In the genomic region with DNA sequence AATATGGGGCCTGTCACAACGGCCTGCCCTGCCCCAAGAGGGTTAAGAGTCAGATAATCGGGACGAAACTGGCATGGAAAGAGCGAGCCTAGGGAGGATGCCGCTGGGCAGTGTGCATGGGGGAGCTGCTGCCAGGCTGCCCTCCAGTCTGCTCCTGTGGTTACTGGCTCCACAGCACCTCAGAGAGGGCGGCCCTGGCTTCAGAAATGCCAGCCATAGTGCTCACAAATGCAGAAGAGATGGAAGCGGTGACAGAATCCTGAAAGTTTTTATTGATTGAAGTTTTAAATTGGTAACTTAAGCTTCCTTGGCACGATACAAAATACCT, we compare ENCODE assay signal across 2 cellular contexts.
TF ChIP-seq lines count a peak whose summit lies in the region.

No MANE protein-coding gene starts in this region.

TF ChIP-seq in SK-N-SH treated with all-trans-retinoic acid at 6 μM for 48 hours, 23 proteins besides CTCF, POLR2A, EP300 and RAD21 (continued from another document):
- no peak for TF ChIP-seq BACH2 (CRISPR knock-in tag; IDR thresholded peaks at IDR 0.05; ENCODE audit: borderline replicate concordance)
- no peak for TF ChIP-seq ZNF70 (CRISPR knock-in tag; IDR thresholded peaks at IDR 0.05)
- TF ChIP-seq RARB (CRISPR knock-in tag; IDR thresholded peaks at IDR 0.05) = no peak
- TF ChIP-seq PPARA (CRISPR knock-in tag; IDR thresholded peaks at IDR 0.05; ENCODE audit: borderline replicate concordance) = no peak
- no peak for TF ChIP-seq ZC3H10 (CRISPR knock-in tag; IDR thresholded peaks at IDR 0.05)
- TF ChIP-seq, protein P1, sequence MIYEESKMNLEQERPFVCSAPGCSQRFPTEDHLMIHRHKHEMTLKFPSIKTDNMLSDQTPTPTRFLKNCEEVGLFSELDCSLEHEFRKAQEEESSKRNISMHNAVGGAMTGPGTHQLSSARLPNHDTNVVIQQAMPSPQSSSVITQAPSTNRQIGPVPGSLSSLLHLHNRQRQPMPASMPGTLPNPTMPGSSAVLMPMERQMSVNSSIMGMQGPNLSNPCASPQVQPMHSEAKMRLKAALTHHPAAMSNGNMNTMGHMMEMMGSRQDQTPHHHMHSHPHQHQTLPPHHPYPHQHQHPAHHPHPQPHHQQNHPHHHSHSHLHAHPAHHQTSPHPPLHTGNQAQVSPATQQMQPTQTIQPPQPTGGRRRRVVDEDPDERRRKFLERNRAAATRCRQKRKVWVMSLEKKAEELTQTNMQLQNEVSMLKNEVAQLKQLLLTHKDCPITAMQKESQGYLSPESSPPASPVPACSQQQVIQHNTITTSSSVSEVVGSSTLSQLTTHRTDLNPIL (CRISPR knock-in tag; IDR thresholded peaks at IDR 0.05; ENCODE audit: low read depth) = no peak
- TF ChIP-seq TCF4 (CRISPR knock-in tag; IDR thresholded peaks at IDR 0.05; ENCODE audit: borderline replicate concordance) = no peak
- no peak for TF ChIP-seq OSR1 (CRISPR knock-in tag; IDR thresholded peaks at IDR 0.05)
- TF ChIP-seq CSDC2 (CRISPR knock-in tag; IDR thresholded peaks at IDR 0.05) = no peak
- TF ChIP-seq, protein P2, sequence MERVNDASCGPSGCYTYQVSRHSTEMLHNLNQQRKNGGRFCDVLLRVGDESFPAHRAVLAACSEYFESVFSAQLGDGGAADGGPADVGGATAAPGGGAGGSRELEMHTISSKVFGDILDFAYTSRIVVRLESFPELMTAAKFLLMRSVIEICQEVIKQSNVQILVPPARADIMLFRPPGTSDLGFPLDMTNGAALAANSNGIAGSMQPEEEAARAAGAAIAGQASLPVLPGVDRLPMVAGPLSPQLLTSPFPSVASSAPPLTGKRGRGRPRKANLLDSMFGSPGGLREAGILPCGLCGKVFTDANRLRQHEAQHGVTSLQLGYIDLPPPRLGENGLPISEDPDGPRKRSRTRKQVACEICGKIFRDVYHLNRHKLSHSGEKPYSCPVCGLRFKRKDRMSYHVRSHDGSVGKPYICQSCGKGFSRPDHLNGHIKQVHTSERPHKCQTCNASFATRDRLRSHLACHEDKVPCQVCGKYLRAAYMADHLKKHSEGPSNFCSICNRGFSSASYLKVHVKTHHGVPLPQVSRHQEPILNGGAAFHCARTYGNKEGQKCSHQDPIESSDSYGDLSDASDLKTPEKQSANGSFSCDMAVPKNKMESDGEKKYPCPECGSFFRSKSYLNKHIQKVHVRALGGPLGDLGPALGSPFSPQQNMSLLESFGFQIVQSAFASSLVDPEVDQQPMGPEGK (CRISPR knock-in tag; IDR thresholded peaks at IDR 0.05; ENCODE audit: borderline replicate concordance) = no peak
- TF ChIP-seq, protein P3, sequence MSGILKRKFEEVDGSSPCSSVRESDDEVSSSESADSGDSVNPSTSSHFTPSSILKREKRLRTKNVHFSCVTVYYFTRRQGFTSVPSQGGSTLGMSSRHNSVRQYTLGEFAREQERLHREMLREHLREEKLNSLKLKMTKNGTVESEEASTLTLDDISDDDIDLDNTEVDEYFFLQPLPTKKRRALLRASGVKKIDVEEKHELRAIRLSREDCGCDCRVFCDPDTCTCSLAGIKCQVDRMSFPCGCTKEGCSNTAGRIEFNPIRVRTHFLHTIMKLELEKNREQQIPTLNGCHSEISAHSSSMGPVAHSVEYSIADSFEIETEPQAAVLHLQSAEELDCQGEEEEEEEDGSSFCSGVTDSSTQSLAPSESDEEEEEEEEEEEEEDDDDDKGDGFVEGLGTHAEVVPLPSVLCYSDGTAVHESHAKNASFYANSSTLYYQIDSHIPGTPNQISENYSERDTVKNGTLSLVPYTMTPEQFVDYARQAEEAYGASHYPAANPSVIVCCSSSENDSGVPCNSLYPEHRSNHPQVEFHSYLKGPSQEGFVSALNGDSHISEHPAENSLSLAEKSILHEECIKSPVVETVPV (CRISPR knock-in tag; IDR thresholded peaks at IDR 0.05) = no peak
- no peak for TF ChIP-seq ISL1 (CRISPR knock-in tag; IDR thresholded peaks at IDR 0.05)
- TF ChIP-seq, protein P4, sequence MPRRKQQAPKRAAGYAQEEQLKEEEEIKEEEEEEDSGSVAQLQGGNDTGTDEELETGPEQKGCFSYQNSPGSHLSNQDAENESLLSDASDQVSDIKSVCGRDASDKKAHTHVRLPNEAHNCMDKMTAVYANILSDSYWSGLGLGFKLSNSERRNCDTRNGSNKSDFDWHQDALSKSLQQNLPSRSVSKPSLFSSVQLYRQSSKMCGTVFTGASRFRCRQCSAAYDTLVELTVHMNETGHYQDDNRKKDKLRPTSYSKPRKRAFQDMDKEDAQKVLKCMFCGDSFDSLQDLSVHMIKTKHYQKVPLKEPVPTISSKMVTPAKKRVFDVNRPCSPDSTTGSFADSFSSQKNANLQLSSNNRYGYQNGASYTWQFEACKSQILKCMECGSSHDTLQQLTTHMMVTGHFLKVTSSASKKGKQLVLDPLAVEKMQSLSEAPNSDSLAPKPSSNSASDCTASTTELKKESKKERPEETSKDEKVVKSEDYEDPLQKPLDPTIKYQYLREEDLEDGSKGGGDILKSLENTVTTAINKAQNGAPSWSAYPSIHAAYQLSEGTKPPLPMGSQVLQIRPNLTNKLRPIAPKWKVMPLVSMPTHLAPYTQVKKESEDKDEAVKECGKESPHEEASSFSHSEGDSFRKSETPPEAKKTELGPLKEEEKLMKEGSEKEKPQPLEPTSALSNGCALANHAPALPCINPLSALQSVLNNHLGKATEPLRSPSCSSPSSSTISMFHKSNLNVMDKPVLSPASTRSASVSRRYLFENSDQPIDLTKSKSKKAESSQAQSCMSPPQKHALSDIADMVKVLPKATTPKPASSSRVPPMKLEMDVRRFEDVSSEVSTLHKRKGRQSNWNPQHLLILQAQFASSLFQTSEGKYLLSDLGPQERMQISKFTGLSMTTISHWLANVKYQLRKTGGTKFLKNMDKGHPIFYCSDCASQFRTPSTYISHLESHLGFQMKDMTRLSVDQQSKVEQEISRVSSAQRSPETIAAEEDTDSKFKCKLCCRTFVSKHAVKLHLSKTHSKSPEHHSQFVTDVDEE (CRISPR knock-in tag; IDR thresholded peaks at IDR 0.05) = no peak

TF ChIP-seq in SK-N-SH, 30 proteins besides CTCF, POLR2A, EP300 and RAD21 (continued from another document):
- TF ChIP-seq, protein P5, sequence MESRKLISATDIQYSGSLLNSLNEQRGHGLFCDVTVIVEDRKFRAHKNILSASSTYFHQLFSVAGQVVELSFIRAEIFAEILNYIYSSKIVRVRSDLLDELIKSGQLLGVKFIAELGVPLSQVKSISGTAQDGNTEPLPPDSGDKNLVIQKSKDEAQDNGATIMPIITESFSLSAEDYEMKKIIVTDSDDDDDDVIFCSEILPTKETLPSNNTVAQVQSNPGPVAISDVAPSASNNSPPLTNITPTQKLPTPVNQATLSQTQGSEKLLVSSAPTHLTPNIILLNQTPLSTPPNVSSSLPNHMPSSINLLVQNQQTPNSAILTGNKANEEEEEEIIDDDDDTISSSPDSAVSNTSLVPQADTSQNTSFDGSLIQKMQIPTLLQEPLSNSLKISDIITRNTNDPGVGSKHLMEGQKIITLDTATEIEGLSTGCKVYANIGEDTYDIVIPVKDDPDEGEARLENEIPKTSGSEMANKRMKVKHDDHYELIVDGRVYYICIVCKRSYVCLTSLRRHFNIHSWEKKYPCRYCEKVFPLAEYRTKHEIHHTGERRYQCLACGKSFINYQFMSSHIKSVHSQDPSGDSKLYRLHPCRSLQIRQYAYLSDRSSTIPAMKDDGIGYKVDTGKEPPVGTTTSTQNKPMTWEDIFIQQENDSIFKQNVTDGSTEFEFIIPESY (IDR thresholded peaks at IDR 0.05; ENCODE audit: borderline replicate concordance, low read depth) = no peak
- TF ChIP-seq TAF1 (IDR thresholded peaks at IDR 0.05; ENCODE audit: borderline replicate concordance, low read depth, low read length) (no peak), SIN3A (IDR thresholded peaks at IDR 0.05; ENCODE audit: borderline replicate concordance, low read depth, low read length) (no peak), SMC3 (IDR thresholded peaks at IDR 0.05; ENCODE audit: low read depth, low read length) (no peak), FOXM1 (IDR thresholded peaks at IDR 0.05; ENCODE audit: low read depth) (no peak), POLR2AphosphoS5 (IDR thresholded peaks at IDR 0.05; ENCODE audit: low read depth, low read length) (no peak), GATA2 (CRISPR knock-in tag; IDR thresholded peaks at IDR 0.05) (no peak), GABPA (IDR thresholded peaks at IDR 0.05; ENCODE audit: low read depth) (no peak), TEAD4 (IDR thresholded peaks at IDR 0.05; ENCODE audit: borderline replicate concordance, insufficient read depth) (no peak), EZH2phosphoT487 (IDR thresholded peaks at IDR 0.05; ENCODE audit: borderline replicate concordance, low read depth) (no peak)
- TF ChIP-seq, protein P6, sequence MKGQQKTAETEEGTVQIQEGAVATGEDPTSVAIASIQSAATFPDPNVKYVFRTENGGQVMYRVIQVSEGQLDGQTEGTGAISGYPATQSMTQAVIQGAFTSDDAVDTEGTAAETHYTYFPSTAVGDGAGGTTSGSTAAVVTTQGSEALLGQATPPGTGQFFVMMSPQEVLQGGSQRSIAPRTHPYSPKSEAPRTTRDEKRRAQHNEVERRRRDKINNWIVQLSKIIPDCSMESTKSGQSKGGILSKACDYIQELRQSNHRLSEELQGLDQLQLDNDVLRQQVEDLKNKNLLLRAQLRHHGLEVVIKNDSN (IDR thresholded peaks at IDR 0.05; ENCODE audit: borderline replicate concordance, low read depth) = no peak
- TF ChIP-seq, protein P7, sequence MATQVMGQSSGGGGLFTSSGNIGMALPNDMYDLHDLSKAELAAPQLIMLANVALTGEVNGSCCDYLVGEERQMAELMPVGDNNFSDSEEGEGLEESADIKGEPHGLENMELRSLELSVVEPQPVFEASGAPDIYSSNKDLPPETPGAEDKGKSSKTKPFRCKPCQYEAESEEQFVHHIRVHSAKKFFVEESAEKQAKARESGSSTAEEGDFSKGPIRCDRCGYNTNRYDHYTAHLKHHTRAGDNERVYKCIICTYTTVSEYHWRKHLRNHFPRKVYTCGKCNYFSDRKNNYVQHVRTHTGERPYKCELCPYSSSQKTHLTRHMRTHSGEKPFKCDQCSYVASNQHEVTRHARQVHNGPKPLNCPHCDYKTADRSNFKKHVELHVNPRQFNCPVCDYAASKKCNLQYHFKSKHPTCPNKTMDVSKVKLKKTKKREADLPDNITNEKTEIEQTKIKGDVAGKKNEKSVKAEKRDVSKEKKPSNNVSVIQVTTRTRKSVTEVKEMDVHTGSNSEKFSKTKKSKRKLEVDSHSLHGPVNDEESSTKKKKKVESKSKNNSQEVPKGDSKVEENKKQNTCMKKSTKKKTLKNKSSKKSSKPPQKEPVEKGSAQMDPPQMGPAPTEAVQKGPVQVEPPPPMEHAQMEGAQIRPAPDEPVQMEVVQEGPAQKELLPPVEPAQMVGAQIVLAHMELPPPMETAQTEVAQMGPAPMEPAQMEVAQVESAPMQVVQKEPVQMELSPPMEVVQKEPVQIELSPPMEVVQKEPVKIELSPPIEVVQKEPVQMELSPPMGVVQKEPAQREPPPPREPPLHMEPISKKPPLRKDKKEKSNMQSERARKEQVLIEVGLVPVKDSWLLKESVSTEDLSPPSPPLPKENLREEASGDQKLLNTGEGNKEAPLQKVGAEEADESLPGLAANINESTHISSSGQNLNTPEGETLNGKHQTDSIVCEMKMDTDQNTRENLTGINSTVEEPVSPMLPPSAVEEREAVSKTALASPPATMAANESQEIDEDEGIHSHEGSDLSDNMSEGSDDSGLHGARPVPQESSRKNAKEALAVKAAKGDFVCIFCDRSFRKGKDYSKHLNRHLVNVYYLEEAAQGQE (IDR thresholded peaks at IDR 0.05; ENCODE audit: low read depth, low read length) = no peak
